ENCODE assay signal across 37 cellular contexts in genomic region chr5:122919969-122920368, GRCh38.
"Had no signal": no experiment of that assay in that cellular context is flagged by ENCODE, and none has a peak within 500 bp of the region (broad histone marks: within the 10 kb centered on the region; RNA-seq: fewer than 3 reads in every experiment).

No MANE protein-coding gene starts in this region.

- H3K9me3 Mint-ChIP-seq: activated CD4-positive, alpha-beta memory T cell treated with anti-CD3 and anti-CD28 coated beads, Interleukin-2, amount 10 ng/mL, durations not matched to agents 7 days and 5 days; activated naive CD4-positive, alpha-beta T cell treated with anti-CD3 and anti-CD28 coated beads, Interleukin-2, amount 10 ng/mL, durations not matched to agents 7 days and 5 days; activated naive CD8-positive, alpha-beta T cell treated with anti-CD3 and anti-CD28 coated beads, Interleukin-2, amount 10 ng/mL, durations not matched to agents 7 days and 5 days; activated naive CD8-positive, alpha-beta T cell treated with anti-CD3 and anti-CD28 coated beads, Interleukin-2, amount 50 U/mL, for 24 hours; activated T-helper 2 cell treated with anti-CD3 and anti-CD28 coated beads, Interferon-gamma antibody, Interleukin-2, Interleukin-4, amounts not matched to agents 10 μg/mL and 5 μg/mL and 100 μg/mL, durations not matched to agents 14 hours and 24 hours and 36 hours; T-helper 1 cell treated with Interleukin-12 subunit alpha and Interleukin-12 subunit beta and Interleukin-4 antibody, amounts not matched to agents 30 μg/mL and 1 μg/mL, for 36 hours; T-helper 2 cell treated with Interferon-gamma antibody and Interleukin-4, amounts not matched to agents 5 μg/mL and 100 μg/mL, for 36 hours had no signal

- ATAC-seq: activated CD4-positive, alpha-beta T cell treated with anti-CD3 and anti-CD28 coated beads for 36 hours; activated CD4-positive, CD25-positive, alpha-beta regulatory T cell treated with anti-CD3 and anti-CD28 coated beads, Interleukin-2, amount 50 U/mL, for 24 hours; activated CD8-positive, alpha-beta memory T cell treated with anti-CD3 and anti-CD28 coated beads, Interleukin-2, amount 10 ng/mL, durations not matched to agents 7 days and 5 days; activated CD8-positive, alpha-beta T cell treated with anti-CD3 and anti-CD28 coated beads, Interleukin-2, amount 10 ng/mL, durations not matched to agents 7 days and 5 days; activated naive CD8-positive, alpha-beta T cell treated with anti-CD3 and anti-CD28 coated beads, Interleukin-2, amount 50 U/mL, for 24 hours; body of pancreas had no signal

- H3K36me3 Mint-ChIP-seq: activated CD8-positive, alpha-beta memory T cell treated with anti-CD3 and anti-CD28 coated beads, Interleukin-2, amount 10 ng/mL, durations not matched to agents 7 days and 5 days; activated naive CD4-positive, alpha-beta T cell treated with anti-CD3 and anti-CD28 coated beads, Interleukin-2, amount 10 ng/mL, durations not matched to agents 7 days and 5 days; activated naive CD8-positive, alpha-beta T cell treated with anti-CD3 and anti-CD28 coated beads, Interleukin-2, amount 10 ng/mL, durations not matched to agents 7 days and 5 days had no signal

- H3K4me3 ChIP-seq: body of pancreas, breast epithelium had no signal

- H3K36me3 ChIP-seq: brain microvascular endothelial cell, breast epithelium had no signal

- H3K4me1 ChIP-seq: breast epithelium had no signal

- FAIRE-seq: astrocyte, colon, TTC549 had no signal

- H3K4me3 Mint-ChIP-seq: activated CD4-positive, alpha-beta memory T cell treated with anti-CD3 and anti-CD28 coated beads, Interleukin-2, amount 10 ng/mL, durations not matched to agents 7 days and 5 days; activated CD4-positive, alpha-beta T cell treated with anti-CD3 and anti-CD28 coated beads for 36 hours; activated CD8-positive, alpha-beta memory T cell treated with anti-CD3 and anti-CD28 coated beads, Interleukin-2, amount 10 ng/mL, durations not matched to agents 7 days and 5 days; activated CD8-positive, alpha-beta T cell treated with anti-CD3 and anti-CD28 coated beads, Interleukin-2, amount 10 ng/mL, durations not matched to agents 7 days and 5 days; activated naive CD4-positive, alpha-beta T cell treated with anti-CD3 and anti-CD28 coated beads, Interleukin-2, amount 10 ng/mL, durations not matched to agents 7 days and 5 days; activated naive CD4-positive, alpha-beta T cell treated with anti-CD3 and anti-CD28 coated beads, Interleukin-2, amount 50 U/mL, for 24 hours; activated naive CD8-positive, alpha-beta T cell; activated naive CD8-positive, alpha-beta T cell treated with anti-CD3 and anti-CD28 coated beads, Interleukin-2, amount 10 ng/mL, durations not matched to agents 7 days and 5 days; activated naive CD8-positive, alpha-beta T cell treated with anti-CD3 and anti-CD28 coated beads, Interleukin-2, amount 50 U/mL, for 24 hours; activated T-cell treated with anti-CD3 and anti-CD28 coated beads, Interleukin-2, amount 50 U/mL, for 24 hours; T-helper 1 cell treated with Interleukin-12 subunit alpha and Interleukin-12 subunit beta and Interleukin-4 antibody, amounts not matched to agents 30 μg/mL and 1 μg/mL, for 36 hours; T-helper 2 cell treated with Interferon-gamma antibody and Interleukin-4, amounts not matched to agents 5 μg/mL and 100 μg/mL, for 36 hours had no signal

- DNase-seq: activated CD4-positive, alpha-beta memory T cell treated with anti-CD3 and anti-CD28 coated beads, Interleukin-2, amount 10 ng/mL, durations not matched to agents 7 days and 5 days; activated CD4-positive, alpha-beta T cell treated with anti-CD3 and anti-CD28 coated beads for 1 hour; activated CD4-positive, alpha-beta T cell treated with anti-CD3 and anti-CD28 coated beads for 36 hours; activated CD4-positive, alpha-beta T cell treated with anti-CD3 and anti-CD28 coated beads for 48 hours; activated CD4-positive, alpha-beta T cell treated with anti-CD3 and anti-CD28 coated beads, Interleukin-2, amount 50 U/mL, for 48 hours; activated CD4-positive, CD25-positive, alpha-beta regulatory T cell; activated CD8-positive, alpha-beta memory T cell treated with anti-CD3 and anti-CD28 coated beads for 24 hours; activated CD8-positive, alpha-beta memory T cell treated with anti-CD3 and anti-CD28 coated beads, Interleukin-2, amount 10 ng/mL, durations not matched to agents 7 days and 5 days; activated CD8-positive, alpha-beta memory T cell treated with anti-CD3 and anti-CD28 coated beads, Interleukin-2, amount 50 U/mL, for 48 hours; activated CD8-positive, alpha-beta T cell treated with anti-CD3 and anti-CD28 coated beads, Interleukin-2, amount 10 ng/mL, durations not matched to agents 7 days and 5 days; activated effector memory CD4-positive, alpha-beta T cell treated with Interleukin-2 at 50 U/mL for 16 hours; activated gamma-delta T cell; activated naive CD4-positive, alpha-beta T cell treated with anti-CD3 and anti-CD28 coated beads, Interleukin-2, amount 10 ng/mL, durations not matched to agents 7 days and 5 days; activated naive CD4-positive, alpha-beta T cell treated with Interleukin-2 at 50 U/mL for 16 hours; activated naive CD8-positive, alpha-beta T cell treated with anti-CD3 and anti-CD28 coated beads, Interleukin-2, amount 10 ng/mL, durations not matched to agents 7 days and 5 days; activated naive CD8-positive, alpha-beta T cell treated with anti-CD3 and anti-CD28 coated beads, Interleukin-2, amount 50 U/mL, for 24 hours; activated T-cell treated with anti-CD3 and anti-CD28 coated beads, Interleukin-2, amount 50 U/mL, for 24 hours; activated T-cell treated with anti-CD3 and anti-CD28 coated beads, Interleukin-2, amount 50 U/mL, for 48 hours; amniotic stem cell; aorta; body of pancreas; brain microvascular endothelial cell; central memory CD4-positive, alpha-beta T cell; T-helper 1 cell; T-helper 2 cell; T-helper 9 cell had no signal

- H3K27ac ChIP-seq: body of pancreas, brain microvascular endothelial cell, breast epithelium, VCaP had no signal

- H3K27ac Mint-ChIP-seq: activated CD4-positive, alpha-beta memory T cell treated with anti-CD3 and anti-CD28 coated beads, Interleukin-2, amount 10 ng/mL, durations not matched to agents 7 days and 5 days; activated CD4-positive, alpha-beta T cell treated with anti-CD3 and anti-CD28 coated beads for 36 hours; activated CD8-positive, alpha-beta memory T cell treated with anti-CD3 and anti-CD28 coated beads, Interleukin-2, amount 10 ng/mL, durations not matched to agents 7 days and 5 days; activated CD8-positive, alpha-beta T cell treated with anti-CD3 and anti-CD28 coated beads, Interleukin-2, amount 10 ng/mL, durations not matched to agents 7 days and 5 days; activated naive CD4-positive, alpha-beta T cell treated with anti-CD3 and anti-CD28 coated beads, Interleukin-2, amount 10 ng/mL, durations not matched to agents 7 days and 5 days; activated naive CD4-positive, alpha-beta T cell treated with anti-CD3 and anti-CD28 coated beads, Interleukin-2, amount 50 U/mL, for 24 hours; activated naive CD8-positive, alpha-beta T cell; activated naive CD8-positive, alpha-beta T cell treated with anti-CD3 and anti-CD28 coated beads, Interleukin-2, amount 10 ng/mL, durations not matched to agents 7 days and 5 days; activated naive CD8-positive, alpha-beta T cell treated with anti-CD3 and anti-CD28 coated beads, Interleukin-2, amount 50 U/mL, for 24 hours; activated T-cell treated with anti-CD3 and anti-CD28 coated beads, Interleukin-2, amount 50 U/mL, for 24 hours; activated T-helper 2 cell treated with anti-CD3 and anti-CD28 coated beads, Interferon-gamma antibody, Interleukin-2, Interleukin-4, amounts not matched to agents 10 μg/mL and 5 μg/mL and 100 μg/mL, durations not matched to agents 14 hours and 24 hours and 36 hours; T-helper 1 cell treated with Interleukin-12 subunit alpha and Interleukin-12 subunit beta and Interleukin-4 antibody, amounts not matched to agents 30 μg/mL and 1 μg/mL, for 36 hours; T-helper 2 cell treated with Interferon-gamma antibody and Interleukin-4, amounts not matched to agents 5 μg/mL and 100 μg/mL, for 36 hours had no signal

- H3K27me3 Mint-ChIP-seq: activated CD4-positive, alpha-beta memory T cell treated with anti-CD3 and anti-CD28 coated beads, Interleukin-2, amount 10 ng/mL, durations not matched to agents 7 days and 5 days; activated CD4-positive, alpha-beta T cell treated with anti-CD3 and anti-CD28 coated beads for 36 hours; activated CD8-positive, alpha-beta memory T cell treated with anti-CD3 and anti-CD28 coated beads, Interleukin-2, amount 10 ng/mL, durations not matched to agents 7 days and 5 days; activated naive CD4-positive, alpha-beta T cell treated with anti-CD3 and anti-CD28 coated beads, Interleukin-2, amount 10 ng/mL, durations not matched to agents 7 days and 5 days; activated naive CD4-positive, alpha-beta T cell treated with anti-CD3 and anti-CD28 coated beads, Interleukin-2, amount 50 U/mL, for 24 hours; activated naive CD8-positive, alpha-beta T cell; activated naive CD8-positive, alpha-beta T cell treated with anti-CD3 and anti-CD28 coated beads, Interleukin-2, amount 10 ng/mL, durations not matched to agents 7 days and 5 days; activated naive CD8-positive, alpha-beta T cell treated with anti-CD3 and anti-CD28 coated beads, Interleukin-2, amount 50 U/mL, for 24 hours; activated T-cell treated with anti-CD3 and anti-CD28 coated beads, Interleukin-2, amount 50 U/mL, for 24 hours had no signal

- H3K27me3 ChIP-seq: body of pancreas, brain microvascular endothelial cell, breast epithelium had no signal

- H3K4me1 Mint-ChIP-seq: activated naive CD4-positive, alpha-beta T cell treated with anti-CD3 and anti-CD28 coated beads, Interleukin-2, amount 10 ng/mL, durations not matched to agents 7 days and 5 days; activated naive CD4-positive, alpha-beta T cell treated with anti-CD3 and anti-CD28 coated beads, Interleukin-2, amount 50 U/mL, for 24 hours had no signal

- H3K9me3 ChIP-seq: body of pancreas, breast epithelium had no signal
